ENCODE assay signal across 8 cellular contexts in the genomic region with DNA sequence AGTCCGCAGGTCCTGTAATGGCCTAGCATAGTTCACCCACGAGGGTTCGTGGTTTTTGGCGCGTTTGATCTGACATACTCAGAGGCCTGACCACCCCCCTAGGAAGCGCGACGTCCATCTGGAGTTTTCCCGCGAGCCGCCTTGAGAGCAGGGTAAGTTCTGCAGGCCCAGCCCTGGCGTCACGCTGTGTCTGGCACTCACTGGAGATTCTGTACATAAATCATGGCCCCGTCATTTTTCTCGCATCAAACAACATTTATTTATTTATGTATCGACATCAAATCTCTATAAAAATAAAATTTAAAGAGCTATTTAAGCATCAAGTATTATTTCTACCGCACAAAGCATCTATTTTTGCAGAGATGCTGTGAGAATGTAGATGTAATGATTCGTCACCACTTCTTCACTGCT. TPM values are rescaled to one million over a fixed set of nuclear protein-coding genes. Genes with fewer than 3 reads are reported as not detected.
DNase-seq lines count a peak whose midpoint lies in the region; ATAC-seq, FAIRE-seq and TF ChIP-seq lines count a peak whose summit lies in the region.

No MANE protein-coding gene starts in this region.

- H3K9ac ChIP-seq in K562 (ENCODE audit: insufficient read depth in 1 of 2, low read depth in 2 of 2, low read length in 2 of 2): peak overlapping the region; percentile 92 to 97

- WGBS in K562 (ENCODE audit: insufficient coverage, low coverage, missing lambda C conversion rate): under 1% methylated on average over 18 of the region's 18 CpGs

- intact Hi-C loops in K562 (cut with micrococcal nuclease): loop anchor here (1.0 to 2.0 kb wide), 4 partner anchors 16 to 35 kb away; no protein-coding TSS in a partner anchor
- intact Hi-C loops in lower lobe of right lung (cut with DNase I): no loop called here
- intact Hi-C loops in vagina (cut with DNase I): loop anchor here (1.0 kb wide), 1 partner anchor 31 kb away; no protein-coding TSS in a partner anchor

- POLR2A ChIA-PET in AG04450 (lab: Yijun Ruan, JAX): interaction anchor here (0.7 to 3.1 kb wide), 8 partner anchors 15 to 39 kb away, joined by 3 to 25 read pairs (median 4); partner anchors contain the start of genes RACK1 and TRIM52
- POLR2A ChIA-PET in K562 (lab: Yijun Ruan, JAX): interaction anchor here (1.1 to 1.7 kb wide), 5 partner anchors 16 to 61 kb away, joined by 4 to 8 read pairs (median 7); partner anchors contain the start of gene TRIM52

- peaks cover 29% of the 10 kb centered on the region for H3K79me2 ChIP-seq in K562 (ENCODE audit: control insufficient read depth, insufficient read depth, low read length)

- no peaks in the 10 kb centered on the region for H3K9me1 ChIP-seq in K562 (ENCODE audit: control insufficient read depth, insufficient read depth, low read length)

- CTCF ChIA-PET in AG04450 (lab: Charles Lee) (no interaction called here), K562 (lab: Yijun Ruan, JAX; ENCODE audit: low intra/inter-chr PET ratio) (no interaction called here)

- peak overlapping the region; percentile 95 for H2AFZ ChIP-seq in K562 (ENCODE audit: low read depth, low read length)

- H3K4me3 ChIP-seq in AG04450 (ENCODE audit: low read depth, low read length) (peak overlapping the region; percentile 94), K562 (peak overlapping the region; percentile 86), lower lobe of right lung (peak overlapping the region; percentile 84), vagina (peak overlapping the region; percentile 75 to 76)

- H3K4me1 ChIP-seq in K562 (replicated peaks in 1 of 2; ENCODE audit: control insufficient read depth in 2 of 2, insufficient read depth in 2 of 2, low read length in 2 of 2) (peaks cover 0 to 43% of the 10 kb centered on the region in 2 experiments; a peak in 4 of 5 replicates), lower lobe of right lung (peaks cover 45% of the 10 kb centered on the region), vagina (peaks cover 32% of the 10 kb centered on the region)

- BruUV-seq in K562 (replicated peaks; lab: Mats Ljungman, UMichigan): no TSS peak

- H3K4me2 ChIP-seq in K562 (ENCODE audit: insufficient read depth, low read length): peak overlapping the region; percentile 96

- H3K9me3 ChIP-seq in AG04450 (ENCODE audit: control insufficient read depth, insufficient read depth, low read length) (no peaks in the 10 kb centered on the region; the same call in 1 of the 2 replicates), K562 (replicated peaks; ENCODE audit: control insufficient read depth, insufficient read depth, low read depth, low read length) (no peaks in the 10 kb centered on the region), lower lobe of right lung (no peaks in the 10 kb centered on the region), vagina (no peaks in the 10 kb centered on the region)

- H4K20me1 ChIP-seq in K562 (replicated peaks; ENCODE audit: control insufficient read depth, insufficient read depth, low read length): no peaks in the 10 kb centered on the region

- H3K27me3 ChIP-seq in AG04450 (ENCODE audit: control insufficient read depth, insufficient read depth, low read length): no peaks in the 10 kb centered on the region
- no peaks in the 10 kb centered on the region for H3K27me3 ChIP-seq in K562 (ENCODE audit: control insufficient read depth in 2 of 2, insufficient read depth in 2 of 2, low read length in 2 of 2)
- H3K27me3 ChIP-seq in lower lobe of right lung (ENCODE audit: low read depth): no peaks in the 10 kb centered on the region
- no peaks in the 10 kb centered on the region for H3K27me3 ChIP-seq in vagina

- no peak for FAIRE-seq in K562 (lab: Jason Lieb, UNC)

- TF ChIP-seq POLR2A in K562 (conservative IDR thresholded peaks at IDR 0.05) (no peak), vagina (IDR thresholded peaks at IDR 0.05) (no peak)

- DNase-seq in AG04450 (ENCODE audit: low read depth, low spot score) (no peak), K562 (ENCODE audit: extremely low read depth in 1 of 4, low spot score in 3 of 4) (no peak), lower lobe of right lung (no peak), vagina (ENCODE audit: extremely low spot score in 2 of 2) (no peak), cerebellar cortex (ENCODE audit: low spot score) (no peak), glomerular visceral epithelial cell (ENCODE audit: extremely low spot score) (no peak)

- TF ChIP-seq CTCF in AG04450 (IDR thresholded peaks at IDR 0.05; ENCODE audit: low read depth, low read length) (0 out of 2 replicates have a peak, but pooled peaks have one; percentile 12), K562 (IDR thresholded peaks at IDR 0.05 in 2 of 3, conservative IDR thresholded peaks at IDR 0.05 in 1 of 3; ENCODE audit: insufficient read depth in 2 of 3, low read depth in 1 of 3, low read length in 3 of 3) (no peak), lower lobe of right lung (IDR thresholded peaks at IDR 0.05) (no peak), vagina (IDR thresholded peaks at IDR 0.05) (peak in 1 of 3 experiments; percentile 34)

- H3K27ac ChIP-seq in AG04450 (ENCODE audit: low read depth, low read length) (peak overlapping the region; percentile 96), K562 (ENCODE audit: extremely low read depth, low read depth, low read length) (peak overlapping the region; percentile 90), lower lobe of right lung (peak overlapping the region; percentile 97), vagina (peak overlapping the region; percentile 94)

- H3K36me3 ChIP-seq in K562 (ENCODE audit: control insufficient read depth, insufficient read depth, low read length): peaks cover 24% of the 10 kb centered on the region
- H3K36me3 ChIP-seq in lower lobe of right lung: peaks cover 12% of the 10 kb centered on the region
- no peaks in the 10 kb centered on the region for H3K36me3 ChIP-seq in vagina

- TF ChIP-seq RAD21 in K562 (CRISPR knock-in tag; conservative IDR thresholded peaks at IDR 0.05 in 1 of 2, IDR thresholded peaks at IDR 0.05 in 1 of 2): no peak

- TF ChIP-seq EP300 in K562 (IDR thresholded peaks at IDR 0.05; ENCODE audit: low read length): no peak

- in situ Hi-C loops in K562 (cut with MboI): no loop called here

- peak; percentile 1 for ATAC-seq in HG03175 (IDR thresholded peaks at IDR 0.05; ENCODE audit: unreplicated experiment)
- peak; percentile 12 for ATAC-seq in K562
- peak; percentile 5 to 23 for ATAC-seq in lower lobe of right lung
- ATAC-seq in HG03432 (IDR thresholded peaks at IDR 0.05; ENCODE audit: unreplicated experiment): no peak

RNA-seq across cellular contexts. Expression of gene TRIM41, which starts 0.4 kb away (rescaled TPM):
- polyA plus RNA-seq in AG04450 (2011; rRNA removed) (11.5 and 12.3 TPM in 2 replicates), K562 (2011; rRNA removed) (15.6 and 19.3 TPM in 2 replicates), K562 (2014; fragmentation: Illumina TruSeq; extraction: Trizol) (20.9 and 29.8 TPM in 2 replicates), K562 (2014; fragmentation: Nextera tagmentation; extraction: Ambion mirVana) (1 to 10 TPM; 1.8 to 2.1 TPM), K562 (2014; rRNA removed) (34.8 and 39.3 TPM in 2 replicates)
- 10.3 and 10.5 TPM in 2 replicates for polyA minus RNA-seq in AG04450 (2011; rRNA and poly(A)+ RNA removed)
- total RNA-seq in K562 (2011; cell fraction: chromatin; rRNA removed; ENCODE audit: low replicate concordance): 93.5 and 120 TPM in 2 replicates
- 59.6 and 64.0 TPM in 2 replicates for total RNA-seq in K562 (2011; cell fraction: nucleolus; rRNA removed)
- 84.3 and 102 TPM in 2 replicates for total RNA-seq in K562 (2011; cell fraction: nucleoplasm; rRNA removed)
- total RNA-seq in K562 (2014; rRNA removed) (29.5 and 31.6 TPM in 2 replicates), K562 (2014; rRNA removed; fragmentation: Illumina TruSeq; extraction: Trizol) (11.4 and 14.2 TPM in 2 replicates), K562 (2015; rRNA removed; fragmentation: Illumina TruSeq; extraction: Trizol) (21.7 and 25.6 TPM in 2 replicates), K562 (2021) (37.7 and 47.6 TPM in 2 replicates), lower lobe of right lung (29.1 TPM), vagina (7.9 TPM)
- 15.7 and 25.0 TPM in 2 replicates for polyA plus RNA-seq in K562 (2011; cell fraction: cytosol; rRNA removed)
- 121 and 125 TPM in 2 replicates for polyA plus RNA-seq in K562 (2011; cell fraction: nucleus; rRNA removed)
- 32.5 and 45.1 TPM in 2 replicates for polyA plus RNA-seq in K562 (2012)
- polyA minus RNA-seq in K562 (2011; rRNA and poly(A)+ RNA removed): 14.0 and 16.6 TPM in 2 replicates
- polyA minus RNA-seq in K562 (2011; cell fraction: cytosol; rRNA and poly(A)+ RNA removed): 7.3 and 9.5 TPM in 2 replicates
- polyA minus RNA-seq in K562 (2011; cell fraction: nucleus; rRNA and poly(A)+ RNA removed): 19.9 and 22.7 TPM in 2 replicates

RNA-seq across cellular contexts. Expression of gene TRIM7, which starts 17.6 kb away (rescaled TPM):
- polyA plus RNA-seq in AG04450 (2011; rRNA removed) (0.66 and 1.1 TPM in 2 replicates), K562 (2011; rRNA removed) (7.1 and 12.6 TPM in 2 replicates), K562 (2014; fragmentation: Illumina TruSeq; extraction: Trizol) (5.4 and 7.7 TPM in 2 replicates), K562 (2014; fragmentation: Nextera tagmentation; extraction: Ambion mirVana) (1 to 10 TPM; 2.6 to 3.2 TPM), K562 (2014; rRNA removed) (12.4 and 14.9 TPM in 2 replicates)
- polyA minus RNA-seq in AG04450 (2011; rRNA and poly(A)+ RNA removed): 0.17 and 0.18 TPM in 2 replicates
- total RNA-seq in K562 (2011; cell fraction: chromatin; rRNA removed; ENCODE audit: low replicate concordance): 5.4 and 8.3 TPM in 2 replicates
- 6.2 and 7.5 TPM in 2 replicates for total RNA-seq in K562 (2011; cell fraction: nucleolus; rRNA removed)
- 7.2 and 7.9 TPM in 2 replicates for total RNA-seq in K562 (2011; cell fraction: nucleoplasm; rRNA removed)
- total RNA-seq in K562 (2014; rRNA removed) (12.9 and 13.8 TPM in 2 replicates), K562 (2014; rRNA removed; fragmentation: Illumina TruSeq; extraction: Trizol) (8.4 and 11.7 TPM in 2 replicates), K562 (2015; rRNA removed; fragmentation: Illumina TruSeq; extraction: Trizol) (8.9 and 9.0 TPM in 2 replicates), K562 (2021) (10.3 and 12.4 TPM in 2 replicates), lower lobe of right lung (4.3 TPM), vagina (21.6 TPM)
- polyA plus RNA-seq in K562 (2011; cell fraction: cytosol; rRNA removed): 4.5 and 12.8 TPM in 2 replicates
- 8.4 and 8.9 TPM in 2 replicates for polyA plus RNA-seq in K562 (2011; cell fraction: nucleus; rRNA removed)
- 6.9 and 17.6 TPM in 2 replicates for polyA plus RNA-seq in K562 (2012)
- 3.3 and 4.2 TPM in 2 replicates for polyA minus RNA-seq in K562 (2011; rRNA and poly(A)+ RNA removed)
- 3.4 and 4.1 TPM in 2 replicates for polyA minus RNA-seq in K562 (2011; cell fraction: cytosol; rRNA and poly(A)+ RNA removed)
- polyA minus RNA-seq in K562 (2011; cell fraction: nucleus; rRNA and poly(A)+ RNA removed): 2.6 and 3.3 TPM in 2 replicates

RNA-seq across cellular contexts. Expression of gene RACK1, which starts 21.1 kb away (rescaled TPM):
- 4,422 and 6,028 TPM in 2 replicates for polyA plus RNA-seq in AG04450 (2011; rRNA removed)
- polyA minus RNA-seq in AG04450 (2011; rRNA and poly(A)+ RNA removed): 6,011 and 8,408 TPM in 2 replicates
- total RNA-seq in K562 (2011; cell fraction: chromatin; rRNA removed; ENCODE audit: low replicate concordance): 854 and 1,455 TPM in 2 replicates
- total RNA-seq in K562 (2011; cell fraction: nucleolus; rRNA removed): 1,835 and 1,893 TPM in 2 replicates
- 1,718 and 2,743 TPM in 2 replicates for total RNA-seq in K562 (2011; cell fraction: nucleoplasm; rRNA removed)
- 4,051 and 4,420 TPM in 2 replicates for total RNA-seq in K562 (2014; rRNA removed)
- 2,268 and 2,618 TPM in 2 replicates for total RNA-seq in K562 (2014; rRNA removed; fragmentation: Illumina TruSeq; extraction: Trizol)
- total RNA-seq in K562 (2015; rRNA removed; fragmentation: Illumina TruSeq; extraction: Trizol): 3,776 and 3,843 TPM in 2 replicates
- total RNA-seq in K562 (2021): 2,303 and 2,318 TPM in 2 replicates
- 3,764 and 5,908 TPM in 2 replicates for polyA plus RNA-seq in K562 (2011; rRNA removed)
- 7,594 and 7,810 TPM in 2 replicates for polyA plus RNA-seq in K562 (2011; cell fraction: cytosol; rRNA removed)
- 2,830 and 3,465 TPM in 2 replicates for polyA plus RNA-seq in K562 (2011; cell fraction: nucleus; rRNA removed)
- 3,329 and 5,405 TPM in 2 replicates for polyA plus RNA-seq in K562 (2012)
- polyA plus RNA-seq in K562 (2014; fragmentation: Illumina TruSeq; extraction: Trizol): 3,833 and 4,270 TPM in 2 replicates
- 1,000 to 10,000 TPM; 3,894 to 5,311 TPM for polyA plus RNA-seq in K562 (2014; fragmentation: Nextera tagmentation; extraction: Ambion mirVana)
- 3,427 and 3,846 TPM in 2 replicates for polyA plus RNA-seq in K562 (2014; rRNA removed)
- polyA minus RNA-seq in K562 (2011; rRNA and poly(A)+ RNA removed): 4,917 and 6,085 TPM in 2 replicates
- polyA minus RNA-seq in K562 (2011; cell fraction: cytosol; rRNA and poly(A)+ RNA removed): 3,397 and 3,535 TPM in 2 replicates
- polyA minus RNA-seq in K562 (2011; cell fraction: nucleus; rRNA and poly(A)+ RNA removed): 973 and 1,854 TPM in 2 replicates
- total RNA-seq in lower lobe of right lung: 1,202 TPM
- total RNA-seq in vagina: 3,043 TPM

RNA-seq across cellular contexts. Expression of gene TRIM52, which starts 38.3 kb away (rescaled TPM):
- polyA plus RNA-seq in AG04450 (2011; rRNA removed) (6.2 and 8.7 TPM in 2 replicates), K562 (2011; rRNA removed) (21.9 and 24.1 TPM in 2 replicates), K562 (2014; fragmentation: Illumina TruSeq; extraction: Trizol) (15.8 and 17.2 TPM in 2 replicates), K562 (2014; fragmentation: Nextera tagmentation; extraction: Ambion mirVana) (1 to 10 TPM; 3.3 to 3.7 TPM), K562 (2014; rRNA removed) (18.0 and 20.0 TPM in 2 replicates)
- polyA minus RNA-seq in AG04450 (2011; rRNA and poly(A)+ RNA removed): 9.6 and 10.3 TPM in 2 replicates
- total RNA-seq in K562 (2011; cell fraction: chromatin; rRNA removed; ENCODE audit: low replicate concordance): 34.8 and 81.1 TPM in 2 replicates
- total RNA-seq in K562 (2011; cell fraction: nucleolus; rRNA removed): 29.7 and 40.4 TPM in 2 replicates
- total RNA-seq in K562 (2011; cell fraction: nucleoplasm; rRNA removed): 48.1 and 60.9 TPM in 2 replicates
- total RNA-seq in K562 (2014; rRNA removed) (6.1 and 6.5 TPM in 2 replicates), K562 (2014; rRNA removed; fragmentation: Illumina TruSeq; extraction: Trizol) (13.5 and 13.9 TPM in 2 replicates), K562 (2015; rRNA removed; fragmentation: Illumina TruSeq; extraction: Trizol) (10.5 and 12.8 TPM in 2 replicates), K562 (2021) (13.5 and 14.2 TPM in 2 replicates), lower lobe of right lung (20.8 TPM), vagina (17.2 TPM)
- polyA plus RNA-seq in K562 (2011; cell fraction: cytosol; rRNA removed): 5.6 and 11.8 TPM in 2 replicates
- 30.2 and 31.5 TPM in 2 replicates for polyA plus RNA-seq in K562 (2011; cell fraction: nucleus; rRNA removed)
- polyA plus RNA-seq in K562 (2012): 12.9 and 20.0 TPM in 2 replicates
- polyA minus RNA-seq in K562 (2011; rRNA and poly(A)+ RNA removed): 17.6 and 20.0 TPM in 2 replicates
- 6.1 and 6.8 TPM in 2 replicates for polyA minus RNA-seq in K562 (2011; cell fraction: cytosol; rRNA and poly(A)+ RNA removed)
- 11.4 and 21.9 TPM in 2 replicates for polyA minus RNA-seq in K562 (2011; cell fraction: nucleus; rRNA and poly(A)+ RNA removed)
